ENCODE assay signal across 20 cellular contexts in the genomic region with DNA sequence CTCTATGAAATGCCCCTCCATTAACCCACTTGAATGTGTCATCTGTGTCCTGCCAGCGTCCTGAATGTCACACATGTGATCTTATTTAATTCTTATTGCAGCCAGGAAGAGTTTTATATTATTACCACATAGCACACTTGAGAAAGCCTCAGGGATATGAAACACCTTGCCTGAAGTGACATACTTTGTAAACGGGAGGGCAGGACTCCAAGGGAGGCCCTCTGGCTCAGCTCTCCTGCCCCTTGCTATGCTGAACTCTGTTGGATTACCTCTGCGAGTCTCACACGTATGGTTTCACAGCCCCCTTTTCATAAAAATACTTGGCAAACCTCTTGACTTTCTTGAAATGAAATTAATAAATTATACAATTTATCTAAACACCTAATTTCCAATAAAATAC.
"Had no signal": no experiment of that assay in that cellular context is flagged by ENCODE, and none has a peak within 500 bp of the region (broad histone marks: within the 10 kb centered on the region; RNA-seq: fewer than 3 reads in every experiment).

No MANE protein-coding gene starts in this region.

- H3K4me3 ChIP-seq: K562, SJSA1, SK-N-MC had no signal

- ATAC-seq: K562, Panc1, PC-3 had no signal

- H3K4me1 ChIP-seq: SJSA1 had no signal

- H3K27ac ChIP-seq: KMS-11, SJSA1, SK-N-MC had no signal

- FAIRE-seq: K562 had no signal

- H3K36me3 ChIP-seq: SJSA1 had no signal

- DNase-seq: Kasumi-1, MM.1S, NCI-H1092 treated with DMSO at 0.1 percent for 48 hours, NCI-H1436, NCI-H187, NCI-H2029, NCI-H2081 treated with DMSO at 0.1 percent for 48 hours, NCI-H2227 treated with DMSO at 0.1 percent for 48 hours, NCI-H524 treated with DMSO at 0.1 percent for 48 hours, NCI-H69, NCI-H774, PC-3, Right ventricle myocardium superior, SIG-M5 had no signal

- H3K9me3 ChIP-seq: SJSA1 had no signal

- H3K4me3 Mint-ChIP-seq: IgD-negative memory B cell had no signal

- H3K27ac Mint-ChIP-seq: IgD-negative memory B cell had no signal
